Comparison of ENCODE assay signal across 10 cellular contexts in genomic region chr22:42901790-42902508, GRCh38. TPM values are rescaled to one million over a fixed set of nuclear protein-coding genes. Genes with fewer than 3 reads are reported as not detected.
DNase-seq lines count a peak whose midpoint lies in the region; TF ChIP-seq lines count a peak whose summit lies in the region.
"Had no signal": no experiment of that assay in that cellular context is flagged by ENCODE, and none has a peak within 500 bp of the region (broad histone marks: within the 10 kb centered on the region; RNA-seq: fewer than 3 reads in every experiment).

No MANE protein-coding gene starts in this region.

- TF ChIP-seq CTCF in GM12872 (IDR thresholded peaks at IDR 0.05; ENCODE audit: insufficient read depth, low read depth, low read length) (peak; percentile 65), epithelial cell of esophagus (IDR thresholded peaks at IDR 0.05; ENCODE audit: insufficient read depth, low read depth, low read length, missing control alignments) (peak; percentile 39), sigmoid colon (IDR thresholded peaks at IDR 0.05) (no peak)

- H3K36me3 ChIP-seq in sigmoid colon: no peaks in the 10 kb centered on the region
- peaks cover 5% of the 10 kb centered on the region for H3K36me3 ChIP-seq in MG63

- H3K4me3 ChIP-seq in epithelial cell of esophagus (ENCODE audit: low read length): no peak overlapping the region
- no peak overlapping the region for H3K4me3 ChIP-seq in sigmoid colon
- H3K4me3 ChIP-seq in MG63: no peak overlapping the region

- H3K27ac ChIP-seq in sigmoid colon: peak overlapping the region; percentile 59 to 75 (median 69)

- DNase-seq in NCI-H524 treated with DMSO at 0.1 percent for 48 hours (lab: John Stamatoyannopoulos, UW) (peak; percentile 51), epithelial cell of esophagus (ENCODE audit: low read depth) (no peak), sigmoid colon (no peak), MG63 (no peak), EL (no peak), NCI-H1417 (lab: John Stamatoyannopoulos, UW) (no peak), NCI-H774 (lab: John Stamatoyannopoulos, UW) (no peak)
- DNase-seq: activated CD8-positive, alpha-beta memory T cell treated with anti-CD3 and anti-CD28 coated beads, Interleukin-2, amount 50 U/mL, for 4 hours; cortex of kidney had no signal

- H3K9me3 ChIP-seq in sigmoid colon: no peaks in the 10 kb centered on the region
- H3K9me3 ChIP-seq in MG63: no peaks in the 10 kb centered on the region

- no peak for TF ChIP-seq POLR2A in sigmoid colon (IDR thresholded peaks at IDR 0.05)

- TF ChIP-seq EP300 in sigmoid colon (IDR thresholded peaks at IDR 0.05): no peak

- H3K4me1 ChIP-seq in sigmoid colon: peaks cover 0 to 57% (median 44%) of the 10 kb centered on the region in 4 donors

- intact Hi-C loops in sigmoid colon (cut with DNase I): loop anchor here (5.0 kb wide), 1 partner anchor 65 kb away; no protein-coding TSS in a partner anchor

- WGBS in sigmoid colon, 2 donors: 81 to 88% methylated on average over 14 of the region's 14 CpGs

- H3K27me3 ChIP-seq in sigmoid colon (no peaks in the 10 kb centered on the region), MG63 (no peaks in the 10 kb centered on the region)

RNA-seq across cellular contexts. Expression of gene ARFGAP3, which starts 44.9 kb away (rescaled TPM):
- total RNA-seq in sigmoid colon: 10 to 100 TPM; 35.7 to 45.3 (median 40.5) TPM
- polyA plus RNA-seq in sigmoid colon: 10 to 100 TPM; 23.4 to 28.4 (median 27.1) TPM
- 27.5 and 37.3 TPM in 2 replicates for total RNA-seq in MG63 (2014; rRNA removed; shearing (Covaris generic); ENCODE audit: low replicate concordance)

Comparison
In these comparisons a context has a peak if more than half of its experiments do, and no peak if none do; other contexts are left out.
1. CTCF ChIP-seq: peak in GM12872 (single experiment) and epithelial cell of esophagus (single experiment); none in sigmoid colon (0 of 4).